1 cellular context compared by ENCODE assay signal in genomic region chr17:63436523-63437110, GRCh38.
A peak's percentile ranks its signal among the peaks of the same experiment; 100 is the strongest.
TF ChIP-seq lines count a peak whose summit lies in the region.

No MANE protein-coding gene starts in this region.

TF ChIP-seq in K562, 482 proteins besides CTCF, POLR2A, EP300 and RAD21 (continued from another document):
- TF ChIP-seq ZBTB33 (CRISPR knock-in tag; IDR thresholded peaks at IDR 0.05), result peak; percentile 82
- TF ChIP-seq USF1 (CRISPR knock-in tag; IDR thresholded peaks at IDR 0.05), result peak; percentile 21; the same call in 1 of the 2 replicates
- TF ChIP-seq MYC (IDR thresholded peaks at IDR 0.05; ENCODE audit: low read depth, low read length), result 0 out of 2 replicates have a peak, but pooled peaks have one; percentile 6
- no peak for TF ChIP-seq MYC (CRISPR knock-in tag; IDR thresholded peaks at IDR 0.05; ENCODE audit: borderline replicate concordance, low read depth)
- TF ChIP-seq MAFK (IDR thresholded peaks at IDR 0.05; ENCODE audit: low read length), result no peak
- peak in 1 of 2 experiments; percentile 74; a peak in 1 of 4 replicates for TF ChIP-seq MLLT1 (IDR thresholded peaks at IDR 0.05)
- no peak for TF ChIP-seq ZNF644 (tag; IDR thresholded peaks at IDR 0.05; ENCODE audit: low read depth)
- no peak for TF ChIP-seq GABPB2 (CRISPR knock-in tag; conservative IDR thresholded peaks at IDR 0.05)
- TF ChIP-seq DACH1 (IDR thresholded peaks at IDR 0.05; ENCODE audit: partially characterized antibody), result no peak
- TF ChIP-seq WHSC1 (IDR thresholded peaks at IDR 0.05; ENCODE audit: low read length), result peak; percentile 44
- TF ChIP-seq MAX (CRISPR knock-in tag; IDR thresholded peaks at IDR 0.05), result 0 out of 2 replicates have a peak, but pooled peaks have one; percentile 14
- TF ChIP-seq ZNF121 (CRISPR knock-in tag; conservative IDR thresholded peaks at IDR 0.05), result no peak
- no peak for TF ChIP-seq ZNF740 (CRISPR knock-in tag; IDR thresholded peaks at IDR 0.05)
- no peak for TF ChIP-seq ZNF740 (tag; IDR thresholded peaks at IDR 0.05)
- TF ChIP-seq ZNF143 (CRISPR knock-in tag; IDR thresholded peaks at IDR 0.05), result 0 out of 2 replicates have a peak, but pooled peaks have one; percentile 12
- peak; percentile 44; the same call in 1 of the 2 replicates for TF ChIP-seq GATAD2A (IDR thresholded peaks at IDR 0.05)
- TF ChIP-seq NRF1 (conservative IDR thresholded peaks at IDR 0.05 in 1 of 2, IDR thresholded peaks at IDR 0.05 in 1 of 2), result 0 out of 4 replicates have a peak, but pooled peaks of 1 of the 2 experiments have one; percentile 17
